7 cellular contexts compared by ENCODE assay signal in the genomic region with DNA sequence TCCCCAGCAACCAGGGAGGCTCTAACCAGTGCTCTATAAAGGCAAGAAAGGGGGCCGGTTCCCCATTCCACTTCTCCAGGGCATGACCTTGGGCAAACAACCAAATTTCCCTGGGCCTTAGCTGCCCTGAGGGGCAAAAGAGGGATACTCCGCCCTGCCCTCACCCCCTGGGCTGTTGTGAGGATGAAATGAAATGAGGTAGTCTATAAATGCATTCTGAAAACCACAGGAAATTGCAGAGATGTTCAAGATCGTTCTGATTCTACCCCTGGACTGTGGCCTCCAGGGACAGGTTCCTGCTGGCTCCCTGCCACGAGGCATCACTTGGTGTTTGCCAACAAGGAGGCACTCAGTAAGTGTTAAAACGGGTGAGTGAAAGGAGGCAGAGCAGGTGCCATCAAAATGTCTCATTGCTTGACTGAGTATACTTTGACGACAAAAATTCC. TPM values are rescaled to one million over a fixed set of nuclear protein-coding genes. Genes with fewer than 3 reads are reported as not detected.
A peak's percentile ranks its signal among the peaks of the same experiment; 100 is the strongest.
DNase-seq lines count a peak whose midpoint lies in the region; ATAC-seq, FAIRE-seq and TF ChIP-seq lines count a peak whose summit lies in the region.

No MANE protein-coding gene starts in this region.

- peak overlapping the region; percentile 91 for H3K4me3 Mint-ChIP-seq in activated naive CD4-positive, alpha-beta T cell treated with anti-CD3 and anti-CD28 coated beads, Interleukin-2, amount 50 U/mL, for 24 hours

- ATAC-seq in left colon (peak; percentile 73), esophagus mucosa (no peak)

- TF ChIP-seq CTCF in GM10266 (IDR thresholded peaks at IDR 0.05; ENCODE audit: control insufficient read depth, insufficient read depth, low read depth, missing control alignments), result no peak

- H3K27me3 Mint-ChIP-seq in activated naive CD4-positive, alpha-beta T cell treated with anti-CD3 and anti-CD28 coated beads, Interleukin-2, amount 50 U/mL, for 24 hours, result no peaks in the 10 kb centered on the region

- intact Hi-C loops in left colon (cut with DNase I, micrococcal nuclease), result no loop called here

- peaks cover 9% of the 10 kb centered on the region for H3K36me3 Mint-ChIP-seq in activated naive CD4-positive, alpha-beta T cell treated with anti-CD3 and anti-CD28 coated beads, Interleukin-2, amount 50 U/mL, for 24 hours

- H3K27ac Mint-ChIP-seq in activated naive CD4-positive, alpha-beta T cell treated with anti-CD3 and anti-CD28 coated beads, Interleukin-2, amount 50 U/mL, for 24 hours, result peak overlapping the region; percentile 98

- no peak for DNase-seq in GM18507 (ENCODE audit: extremely low spot score, insufficient read length, low read depth)
- peak; percentile 65 for DNase-seq in NCI-H2196 (lab: John Stamatoyannopoulos, UW; ENCODE audit: unreplicated experiment)
- peak; percentile 89 to 91 for DNase-seq in left colon
- no peak for DNase-seq in GM10266 (ENCODE audit: extremely low spot score)
- DNase-seq in SK-N-DZ (ENCODE audit: low spot score), result no peak

- FAIRE-seq in GM18507 (lab: Jason Lieb, UNC), result peak; percentile 33

- no peaks in the 10 kb centered on the region for H3K9me3 Mint-ChIP-seq in activated naive CD4-positive, alpha-beta T cell treated with anti-CD3 and anti-CD28 coated beads, Interleukin-2, amount 50 U/mL, for 24 hours

- H3K4me1 Mint-ChIP-seq in activated naive CD4-positive, alpha-beta T cell treated with anti-CD3 and anti-CD28 coated beads, Interleukin-2, amount 50 U/mL, for 24 hours, result peaks cover 92% of the 10 kb centered on the region

RNA-seq across cellular contexts. Expression of gene RAPGEF1, which starts 5.7 kb away (rescaled TPM):
- total RNA-seq in left colon, result 10 to 100 TPM; 61.2 to 75.0 TPM
- 21.0 TPM for total RNA-seq in esophagus mucosa
- 22.1 and 24.4 TPM in 2 replicates for polyA plus RNA-seq in SK-N-DZ (2014; cell fraction: cytosol; rRNA removed)
- polyA plus RNA-seq in SK-N-DZ (2014; cell fraction: nucleus; rRNA removed), result 14.7 and 19.5 TPM in 2 replicates

Comparison
In these comparisons a context has a peak if more than half of its experiments do, and no peak if none do; other contexts are left out.
1. DNase-seq: peak in NCI-H2196 (single experiment) and left colon (2 of 2); none in GM18507 (single experiment), GM10266 (single experiment) and SK-N-DZ (single experiment).